In the genomic region with DNA sequence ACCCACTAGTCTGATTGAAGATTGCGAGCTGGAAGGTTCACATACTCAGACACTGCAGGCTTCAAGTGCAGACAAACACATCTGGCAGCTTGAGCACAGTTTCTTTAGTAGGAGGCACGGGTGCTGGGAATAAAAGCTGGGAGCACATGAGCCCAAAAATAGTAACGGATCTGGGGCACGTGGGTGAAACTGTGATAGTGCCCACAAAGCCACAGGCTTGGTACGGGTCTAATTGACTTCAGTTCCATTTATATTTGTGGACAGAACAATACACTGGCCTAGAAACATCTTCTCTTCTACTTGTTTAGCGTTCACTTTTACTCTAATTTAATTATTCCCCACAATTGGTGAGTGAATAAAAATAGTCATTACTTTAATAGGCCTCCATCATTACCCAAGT, we compare ENCODE assay signal across 1 cellular context.
TF ChIP-seq lines count a peak whose summit lies in the region.

No MANE protein-coding gene starts in this region.

TF ChIP-seq in GM23338, 12 proteins besides CTCF, POLR2A, EP300 and RAD21 (continued from another document):
- TF ChIP-seq, protein P1, sequence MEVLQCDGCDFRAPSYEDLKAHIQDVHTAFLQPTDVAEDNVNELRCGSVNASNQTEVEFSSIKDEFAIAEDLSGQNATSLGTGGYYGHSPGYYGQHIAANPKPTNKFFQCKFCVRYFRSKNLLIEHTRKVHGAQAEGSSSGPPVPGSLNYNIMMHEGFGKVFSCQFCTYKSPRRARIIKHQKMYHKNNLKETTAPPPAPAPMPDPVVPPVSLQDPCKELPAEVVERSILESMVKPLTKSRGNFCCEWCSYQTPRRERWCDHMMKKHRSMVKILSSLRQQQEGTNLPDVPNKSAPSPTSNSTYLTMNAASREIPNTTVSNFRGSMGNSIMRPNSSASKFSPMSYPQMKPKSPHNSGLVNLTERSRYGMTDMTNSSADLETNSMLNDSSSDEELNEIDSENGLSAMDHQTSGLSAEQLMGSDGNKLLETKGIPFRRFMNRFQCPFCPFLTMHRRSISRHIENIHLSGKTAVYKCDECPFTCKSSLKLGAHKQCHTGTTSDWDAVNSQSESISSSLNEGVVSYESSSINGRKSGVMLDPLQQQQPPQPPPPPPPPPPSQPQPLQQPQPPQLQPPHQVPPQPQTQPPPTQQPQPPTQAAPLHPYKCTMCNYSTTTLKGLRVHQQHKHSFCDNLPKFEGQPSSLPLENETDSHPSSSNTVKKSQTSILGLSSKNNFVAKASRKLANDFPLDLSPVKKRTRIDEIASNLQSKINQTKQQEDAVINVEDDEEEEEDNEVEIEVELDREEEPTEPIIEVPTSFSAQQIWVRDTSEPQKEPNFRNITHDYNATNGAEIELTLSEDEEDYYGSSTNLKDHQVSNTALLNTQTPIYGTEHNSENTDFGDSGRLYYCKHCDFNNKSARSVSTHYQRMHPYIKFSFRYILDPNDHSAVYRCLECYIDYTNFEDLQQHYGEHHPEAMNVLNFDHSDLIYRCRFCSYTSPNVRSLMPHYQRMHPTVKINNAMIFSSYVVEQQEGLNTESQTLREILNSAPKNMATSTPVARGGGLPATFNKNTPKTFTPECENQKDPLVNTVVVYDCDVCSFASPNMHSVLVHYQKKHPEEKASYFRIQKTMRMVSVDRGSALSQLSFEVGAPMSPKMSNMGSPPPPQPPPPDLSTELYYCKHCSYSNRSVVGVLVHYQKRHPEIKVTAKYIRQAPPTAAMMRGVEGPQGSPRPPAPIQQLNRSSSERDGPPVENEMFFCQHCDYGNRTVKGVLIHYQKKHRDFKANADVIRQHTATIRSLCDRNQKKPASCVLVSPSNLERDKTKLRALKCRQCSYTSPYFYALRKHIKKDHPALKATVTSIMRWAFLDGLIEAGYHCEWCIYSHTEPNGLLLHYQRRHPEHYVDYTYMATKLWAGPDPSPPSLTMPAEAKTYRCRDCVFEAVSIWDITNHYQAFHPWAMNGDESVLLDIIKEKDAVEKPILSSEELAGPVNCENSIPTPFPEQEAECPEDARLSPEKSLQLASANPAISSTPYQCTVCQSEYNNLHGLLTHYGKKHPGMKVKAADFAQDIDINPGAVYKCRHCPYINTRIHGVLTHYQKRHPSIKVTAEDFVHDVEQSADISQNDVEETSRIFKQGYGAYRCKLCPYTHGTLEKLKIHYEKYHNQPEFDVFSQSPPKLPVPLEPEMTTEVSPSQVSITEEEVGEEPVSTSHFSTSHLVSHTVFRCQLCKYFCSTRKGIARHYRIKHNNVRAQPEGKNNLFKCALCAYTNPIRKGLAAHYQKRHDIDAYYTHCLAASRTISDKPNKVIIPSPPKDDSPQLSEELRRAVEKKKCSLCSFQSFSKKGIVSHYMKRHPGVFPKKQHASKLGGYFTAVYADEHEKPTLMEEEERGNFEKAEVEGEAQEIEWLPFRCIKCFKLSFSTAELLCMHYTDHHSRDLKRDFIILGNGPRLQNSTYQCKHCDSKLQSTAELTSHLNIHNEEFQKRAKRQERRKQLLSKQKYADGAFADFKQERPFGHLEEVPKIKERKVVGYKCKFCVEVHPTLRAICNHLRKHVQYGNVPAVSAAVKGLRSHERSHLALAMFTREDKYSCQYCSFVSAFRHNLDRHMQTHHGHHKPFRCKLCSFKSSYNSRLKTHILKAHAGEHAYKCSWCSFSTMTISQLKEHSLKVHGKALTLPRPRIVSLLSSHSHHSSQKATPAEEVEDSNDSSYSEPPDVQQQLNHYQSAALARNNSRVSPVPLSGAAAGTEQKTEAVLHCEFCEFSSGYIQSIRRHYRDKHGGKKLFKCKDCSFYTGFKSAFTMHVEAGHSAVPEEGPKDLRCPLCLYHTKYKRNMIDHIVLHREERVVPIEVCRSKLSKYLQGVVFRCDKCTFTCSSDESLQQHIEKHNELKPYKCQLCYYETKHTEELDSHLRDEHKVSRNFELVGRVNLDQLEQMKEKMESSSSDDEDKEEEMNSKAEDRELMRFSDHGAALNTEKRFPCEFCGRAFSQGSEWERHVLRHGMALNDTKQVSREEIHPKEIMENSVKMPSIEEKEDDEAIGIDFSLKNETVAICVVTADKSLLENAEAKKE (CRISPR knock-in tag; IDR thresholded peaks at IDR 0.05): no peak
- TF ChIP-seq, protein P2, sequence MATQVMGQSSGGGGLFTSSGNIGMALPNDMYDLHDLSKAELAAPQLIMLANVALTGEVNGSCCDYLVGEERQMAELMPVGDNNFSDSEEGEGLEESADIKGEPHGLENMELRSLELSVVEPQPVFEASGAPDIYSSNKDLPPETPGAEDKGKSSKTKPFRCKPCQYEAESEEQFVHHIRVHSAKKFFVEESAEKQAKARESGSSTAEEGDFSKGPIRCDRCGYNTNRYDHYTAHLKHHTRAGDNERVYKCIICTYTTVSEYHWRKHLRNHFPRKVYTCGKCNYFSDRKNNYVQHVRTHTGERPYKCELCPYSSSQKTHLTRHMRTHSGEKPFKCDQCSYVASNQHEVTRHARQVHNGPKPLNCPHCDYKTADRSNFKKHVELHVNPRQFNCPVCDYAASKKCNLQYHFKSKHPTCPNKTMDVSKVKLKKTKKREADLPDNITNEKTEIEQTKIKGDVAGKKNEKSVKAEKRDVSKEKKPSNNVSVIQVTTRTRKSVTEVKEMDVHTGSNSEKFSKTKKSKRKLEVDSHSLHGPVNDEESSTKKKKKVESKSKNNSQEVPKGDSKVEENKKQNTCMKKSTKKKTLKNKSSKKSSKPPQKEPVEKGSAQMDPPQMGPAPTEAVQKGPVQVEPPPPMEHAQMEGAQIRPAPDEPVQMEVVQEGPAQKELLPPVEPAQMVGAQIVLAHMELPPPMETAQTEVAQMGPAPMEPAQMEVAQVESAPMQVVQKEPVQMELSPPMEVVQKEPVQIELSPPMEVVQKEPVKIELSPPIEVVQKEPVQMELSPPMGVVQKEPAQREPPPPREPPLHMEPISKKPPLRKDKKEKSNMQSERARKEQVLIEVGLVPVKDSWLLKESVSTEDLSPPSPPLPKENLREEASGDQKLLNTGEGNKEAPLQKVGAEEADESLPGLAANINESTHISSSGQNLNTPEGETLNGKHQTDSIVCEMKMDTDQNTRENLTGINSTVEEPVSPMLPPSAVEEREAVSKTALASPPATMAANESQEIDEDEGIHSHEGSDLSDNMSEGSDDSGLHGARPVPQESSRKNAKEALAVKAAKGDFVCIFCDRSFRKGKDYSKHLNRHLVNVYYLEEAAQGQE (IDR thresholded peaks at IDR 0.05; ENCODE audit: unreplicated experiment): no peak
- TF ChIP-seq EZH2 (IDR thresholded peaks at IDR 0.05; ENCODE audit: low read depth, unreplicated experiment) (no peak), STAT1 (IDR thresholded peaks at IDR 0.05; ENCODE audit: unreplicated experiment) (no peak), EZH2phosphoT487 (IDR thresholded peaks at IDR 0.05; ENCODE audit: unreplicated experiment) (no peak), NANOG (IDR thresholded peaks at IDR 0.05; ENCODE audit: borderline replicate concordance) (no peak), JUNB (IDR thresholded peaks at IDR 0.05; ENCODE audit: unreplicated experiment) (no peak), POLR2AphosphoS5 (IDR thresholded peaks at IDR 0.05; ENCODE audit: low read depth) (no peak), CREB1 (CRISPR knock-in tag; IDR thresholded peaks at IDR 0.05; ENCODE audit: low read depth) (no peak), ZNF114 (CRISPR knock-in tag; IDR thresholded peaks at IDR 0.05) (no peak)
